Comparison of ENCODE assay signal across 8 cellular contexts in genomic region chr2:112623913-112624777, GRCh38. TPM values are rescaled to one million over a fixed set of nuclear protein-coding genes. Genes with fewer than 3 reads are reported as not detected.
DNase-seq lines count a peak whose midpoint lies in the region; ATAC-seq, FAIRE-seq and TF ChIP-seq lines count a peak whose summit lies in the region.

No MANE protein-coding gene starts in this region.

- H2BK12ac ChIP-seq in mesenchymal stem cell (ENCODE audit: low read length in 2 of 2) = peak overlapping the region; percentile 73 to 92

- in situ Hi-C loops in HAP-1 (cut with MboI; ENCODE audit: low sequenced_read_pairs) = loop anchor here (10.0 to 25.0 kb wide), 2 partner anchors 101 to 338 kb away; partner anchors contain the start of gene NT5DC4

- H4K8ac ChIP-seq in mesenchymal stem cell (ENCODE audit: low read length) = peak overlapping the region; percentile 77

- H2AK5ac ChIP-seq in mesenchymal stem cell (ENCODE audit: low read length, severe bottlenecking) = no peak overlapping the region

- H3K4me3 Mint-ChIP-seq in CD8-positive, alpha-beta memory T cell = peak overlapping the region; percentile 8 to 83 (median 61)
- H3K4me3 Mint-ChIP-seq in T-helper 17 cell = peak overlapping the region; percentile 25

- FAIRE-seq in urothelium cell line (lab: Jason Lieb, UNC) = no peak

- no peaks in the 10 kb centered on the region for H3K9me3 ChIP-seq in CD8-positive, alpha-beta memory T cell (ENCODE audit: low read length)
- H3K9me3 ChIP-seq in HEK293 (ENCODE audit: control insufficient read depth, insufficient read depth, low read depth, low read length) (no peaks in the 10 kb centered on the region), T-helper 17 cell (ENCODE audit: control insufficient read depth, low read length, poor library complexity, severe bottlenecking) (no peaks in the 10 kb centered on the region), adipocyte (ENCODE audit: control insufficient read depth, low read length) (no peaks in the 10 kb centered on the region), mesenchymal stem cell (ENCODE audit: control insufficient read depth, low read length) (no peaks in the 10 kb centered on the region), HAP-1 (no peaks in the 10 kb centered on the region)

- H3K27me3 ChIP-seq in CD8-positive, alpha-beta memory T cell (ENCODE audit: insufficient read depth, low read length, poor library complexity, severe bottlenecking) = no peaks in the 10 kb centered on the region
- no peaks in the 10 kb centered on the region for H3K27me3 ChIP-seq in adipocyte (replicated peaks; ENCODE audit: control insufficient read depth, insufficient read depth, low read length)
- H3K27me3 ChIP-seq in mesenchymal stem cell (ENCODE audit: control insufficient read depth in 1 of 2, insufficient read depth in 1 of 2, low read length in 2 of 2) = no peaks in the 10 kb centered on the region
- H3K27me3 ChIP-seq in HAP-1 (ENCODE audit: low read depth) = no peaks in the 10 kb centered on the region; the same call in 1 of the 2 replicates

- no peak overlapping the region for H2BK5ac ChIP-seq in mesenchymal stem cell (ENCODE audit: low read depth, low read length, poor library complexity, severe bottlenecking)

- no peaks in the 10 kb centered on the region for H3K27me3 Mint-ChIP-seq in CD8-positive, alpha-beta memory T cell
- no peaks in the 10 kb centered on the region for H3K27me3 Mint-ChIP-seq in T-helper 17 cell

- no peak overlapping the region for H3K23ac ChIP-seq in mesenchymal stem cell (ENCODE audit: low read length in 2 of 2)

- H3K27ac ChIP-seq in CD8-positive, alpha-beta memory T cell (ENCODE audit: low read depth, low read length) = no peak overlapping the region
- H3K27ac ChIP-seq in HEK293 (ENCODE audit: extremely low read depth, low read depth, low read length) (no peak overlapping the region), mesenchymal stem cell (ENCODE audit: low read length, poor library complexity, severe bottlenecking) (no peak overlapping the region)

- H2BK120ac ChIP-seq in mesenchymal stem cell (ENCODE audit: low read depth, low read length) = peak overlapping the region; percentile 77

- POLR2A ChIA-PET in CD8-positive, alpha-beta memory T cell (lab: Charles Lee) = interaction anchor here (0.7 to 2.3 kb wide), 7 partner anchors 10 to 83 kb away, joined by 3 to 12 read pairs (median 4); partner anchors contain the start of gene SLC20A1
- POLR2A ChIA-PET in HEK293 (lab: Yijun Ruan, JAX) = interaction anchor here (1.0 kb wide), 1 partner anchor 21 kb away, joined by 7 read pairs; the partner anchor contains the start of gene SLC20A1

- H3K4me2 ChIP-seq in mesenchymal stem cell (ENCODE audit: low read length, poor library complexity, severe bottlenecking) = no peak overlapping the region

- H3K9me3 Mint-ChIP-seq in CD8-positive, alpha-beta memory T cell = no peaks in the 10 kb centered on the region

- H3K79me1 ChIP-seq in mesenchymal stem cell (replicated peaks; ENCODE audit: low read length, poor library complexity, severe bottlenecking) = peaks cover 3% of the 10 kb centered on the region

- H3K36me3 ChIP-seq in CD8-positive, alpha-beta memory T cell (ENCODE audit: insufficient read depth, low read length) = no peaks in the 10 kb centered on the region
- H3K36me3 ChIP-seq in HEK293 (ENCODE audit: control insufficient read depth in 2 of 2, insufficient read depth in 1 of 2, low read length in 2 of 2) = no peaks in the 10 kb centered on the region
- no peaks in the 10 kb centered on the region for H3K36me3 ChIP-seq in adipocyte (ENCODE audit: control insufficient read depth, insufficient read depth, low read length, severe bottlenecking)
- no peaks in the 10 kb centered on the region for H3K36me3 ChIP-seq in mesenchymal stem cell (ENCODE audit: control insufficient read depth in 1 of 2, insufficient read depth in 2 of 2, low read depth in 1 of 2, low read length in 2 of 2)
- H3K36me3 ChIP-seq in HAP-1 (replicated peaks) = no peaks in the 10 kb centered on the region

- no peak for TF ChIP-seq CTCF in HEK293 (tag by site-specific recombination; IDR thresholded peaks at IDR 0.05)

- no peak overlapping the region for H3K9ac ChIP-seq in adipocyte (ENCODE audit: low read length)
- H3K9ac ChIP-seq in mesenchymal stem cell (ENCODE audit: low read length) = peak overlapping the region; percentile 59

- peaks cover 49% of the 10 kb centered on the region for H3K4me1 ChIP-seq in CD8-positive, alpha-beta memory T cell (ENCODE audit: insufficient read depth, low read length)
- H3K4me1 ChIP-seq in HEK293 (ENCODE audit: control insufficient read depth, insufficient read depth, low read length) = no peaks in the 10 kb centered on the region
- peaks cover 59% of the 10 kb centered on the region for H3K4me1 ChIP-seq in adipocyte (ENCODE audit: control insufficient read depth, insufficient read depth, low read length)
- H3K4me1 ChIP-seq in mesenchymal stem cell (ENCODE audit: control insufficient read depth, insufficient read depth, low read depth, low read length) = peaks cover 19% of the 10 kb centered on the region
- H3K4me1 ChIP-seq in HAP-1 = no peaks in the 10 kb centered on the region

- no peak overlapping the region for H3K4me3 ChIP-seq in CD8-positive, alpha-beta memory T cell (ENCODE audit: low read length)
- H3K4me3 ChIP-seq in HEK293 (ENCODE audit: low read depth, low read length) (no peak overlapping the region), adipocyte (ENCODE audit: low read length) (no peak overlapping the region), mesenchymal stem cell (ENCODE audit: insufficient read depth in 1 of 2, low read depth in 1 of 2, low read length in 2 of 2) (peak overlapping the region in 1 of 2 experiments; percentile 55), HAP-1 (no peak overlapping the region)

- peaks cover 45 to 55% (median 51%) of the 10 kb centered on the region in 3 donors for H3K4me1 Mint-ChIP-seq in CD8-positive, alpha-beta memory T cell
- H3K4me1 Mint-ChIP-seq in T-helper 17 cell = peaks cover 30% of the 10 kb centered on the region

- CTCF ChIA-PET in CD8-positive, alpha-beta memory T cell (lab: Charles Lee) = interaction anchor here (0.6 to 12.6 kb wide), 14 partner anchors 11 to 118 kb away, joined by 3 to 147 read pairs (median 4); partner anchors contain the start of gene SLC20A1
- CTCF ChIA-PET in HEK293 (lab: Yijun Ruan, JAX) = interaction anchor here (0.6 to 13.3 kb wide), 5 partner anchors 24 to 503 kb away, joined by 3 to 204 read pairs (median 5); no protein-coding TSS in a partner anchor

- peak overlapping the region; percentile 62 to 81 for H3K4ac ChIP-seq in mesenchymal stem cell (ENCODE audit: low read depth in 1 of 2, low read length in 2 of 2)

- H3K36me3 Mint-ChIP-seq in CD8-positive, alpha-beta memory T cell = no peaks in the 10 kb centered on the region
- H3K36me3 Mint-ChIP-seq in T-helper 17 cell (ENCODE audit: low read depth) = no peaks in the 10 kb centered on the region

- H2BK15ac ChIP-seq in mesenchymal stem cell (ENCODE audit: low read depth, poor library complexity, severe bottlenecking) = peak overlapping the region; percentile 75

- H4K91ac ChIP-seq in mesenchymal stem cell (ENCODE audit: low read length) = peak overlapping the region; percentile 82

- ATAC-seq in T-helper 17 cell = peak; percentile 80
- no peak for ATAC-seq in left lobe of liver

- DNase-seq in CD8-positive, alpha-beta memory T cell = peak in 4 of 5 donors; percentile 53 to 86 (median 60)
- DNase-seq in T-helper 17 cell (peak in 2 of 3 donors; percentile 33 to 45), adipocyte (ENCODE audit: low read depth) (peak; percentile 76), mesenchymal stem cell (peak; percentile 80), urothelium cell line (ENCODE audit: low spot score) (peak; percentile 68), left lobe of liver (ENCODE audit: low spot score) (no peak), HAP-1 (ENCODE audit: low spot score in 2 of 2) (no peak)

- WGBS in mesenchymal stem cell = 59% methylated on average over 10 of the region's 11 CpGs

- peak overlapping the region in 1 of 2 experiments; percentile 43 for H3K18ac ChIP-seq in mesenchymal stem cell (ENCODE audit: low read depth in 1 of 2, low read length in 2 of 2)

- H3K14ac ChIP-seq in mesenchymal stem cell (ENCODE audit: low read length in 2 of 2) = peak overlapping the region in 1 of 2 experiments; percentile 79

- H3K27ac Mint-ChIP-seq in CD8-positive, alpha-beta memory T cell = peak overlapping the region; percentile 44 to 86 (median 74)
- H3K27ac Mint-ChIP-seq in T-helper 17 cell = peak overlapping the region; percentile 54

- H2AFZ ChIP-seq in mesenchymal stem cell (ENCODE audit: low read depth, low read length) = peak overlapping the region; percentile 46

TF ChIP-seq in HEK293, 187 proteins besides CTCF, POLR2A, EP300 and RAD21 (continues in another document):
- TF ChIP-seq PRDM1 (tag by site-specific recombination; IDR thresholded peaks at IDR 0.05) (0 out of 2 replicates have a peak, but pooled peaks have one; percentile 7), ZNF521 (tag by site-specific recombination; IDR thresholded peaks at IDR 0.05) (no peak), KLF1 (tag by site-specific recombination; IDR thresholded peaks at IDR 0.05) (peak; percentile 18; the same call in 1 of the 2 replicates), ZNF211 (tag by site-specific recombination; IDR thresholded peaks at IDR 0.05; ENCODE audit: low read depth) (no peak), ZIC2 (tag by site-specific recombination; IDR thresholded peaks at IDR 0.05) (0 out of 2 replicates have a peak, but pooled peaks have one; percentile 8), ZNF138 (tag by site-specific recombination; IDR thresholded peaks at IDR 0.05; ENCODE audit: borderline replicate concordance) (no peak)

RNA-seq across cellular contexts. Expression of gene SLC20A1, which starts 21.6 kb away (rescaled TPM):
- total RNA-seq in CD8-positive, alpha-beta memory T cell = 100 to 1,000 TPM; 102 to 105 TPM
- polyA plus RNA-seq in CD8-positive, alpha-beta memory T cell = 68.0 TPM
- 100 to 1,000 TPM; 113 to 130 TPM for total RNA-seq in T-helper 17 cell
- polyA plus RNA-seq in mesenchymal stem cell (2013, experiment 1 of 2) = 115 TPM
- 115 TPM for polyA plus RNA-seq in mesenchymal stem cell (2013, experiment 2 of 2)
- total RNA-seq in left lobe of liver = 12.9 TPM

RNA-seq across cellular contexts. Expression of gene CHCHD5, which starts 39.7 kb away (rescaled TPM):
- total RNA-seq in CD8-positive, alpha-beta memory T cell = 10 to 100 TPM; 33.1 to 36.6 TPM
- 41.8 TPM for polyA plus RNA-seq in CD8-positive, alpha-beta memory T cell
- total RNA-seq in T-helper 17 cell (10 to 100 TPM; 16.6 to 18.4 TPM), left lobe of liver (21.2 TPM)
- polyA plus RNA-seq in mesenchymal stem cell (2013, experiment 1 of 2) = 25.0 TPM
- polyA plus RNA-seq in mesenchymal stem cell (2013, experiment 2 of 2) = 24.5 TPM

Comparison
In these comparisons a context has a peak if more than half of its experiments do, and no peak if none do; other contexts are left out.
1. DNase-seq: peak in CD8-positive, alpha-beta memory T cell (4 of 5), T-helper 17 cell (2 of 3), adipocyte (single experiment), mesenchymal stem cell (single experiment) and urothelium cell line (single experiment); none in left lobe of liver (single experiment) and HAP-1 (0 of 2).